Comparison of ENCODE assay signal across 2 cellular contexts in the genomic region with DNA sequence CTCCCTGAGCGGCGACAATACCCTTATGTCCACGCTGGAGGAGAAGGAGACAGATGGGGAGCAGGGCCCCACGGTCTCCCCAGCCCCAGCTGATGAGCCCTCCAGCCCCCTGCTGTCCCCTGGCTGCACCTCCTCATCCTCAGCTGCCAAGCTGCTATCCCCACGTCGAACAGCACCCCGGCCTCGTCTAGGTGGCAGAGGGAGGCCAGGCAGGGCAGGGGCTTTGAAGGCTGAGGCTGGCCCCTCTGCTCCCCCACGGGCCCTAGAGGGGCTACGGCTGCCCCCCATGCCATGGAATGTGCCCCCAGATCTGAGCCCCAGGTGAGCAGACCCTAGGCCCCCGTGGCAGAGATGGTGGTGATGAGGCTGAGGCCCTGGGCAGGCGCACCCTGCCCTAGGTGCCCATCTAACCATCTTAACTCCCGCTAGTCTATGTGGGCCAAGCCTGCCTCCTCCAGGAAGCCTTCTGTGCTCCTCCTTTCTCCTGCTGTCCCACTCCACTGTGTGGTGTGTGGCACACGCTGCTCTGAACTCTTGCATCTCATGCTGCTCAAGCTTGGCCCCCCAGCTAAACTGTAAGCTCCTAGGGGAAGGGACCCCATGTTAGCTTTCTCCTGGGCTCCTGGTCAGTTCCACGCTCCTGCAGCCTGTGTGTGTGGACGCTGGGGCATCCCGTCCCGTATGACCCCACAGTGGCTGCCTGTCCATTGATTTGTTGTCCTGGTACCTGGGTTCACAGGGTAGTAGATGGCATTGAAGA.
TF ChIP-seq lines count a peak whose summit lies in the region.

No MANE protein-coding gene starts in this region.

TF ChIP-seq in SK-N-SH, 30 proteins besides CTCF, POLR2A, EP300 and RAD21 (continued from another document):
- TF ChIP-seq, protein P1, sequence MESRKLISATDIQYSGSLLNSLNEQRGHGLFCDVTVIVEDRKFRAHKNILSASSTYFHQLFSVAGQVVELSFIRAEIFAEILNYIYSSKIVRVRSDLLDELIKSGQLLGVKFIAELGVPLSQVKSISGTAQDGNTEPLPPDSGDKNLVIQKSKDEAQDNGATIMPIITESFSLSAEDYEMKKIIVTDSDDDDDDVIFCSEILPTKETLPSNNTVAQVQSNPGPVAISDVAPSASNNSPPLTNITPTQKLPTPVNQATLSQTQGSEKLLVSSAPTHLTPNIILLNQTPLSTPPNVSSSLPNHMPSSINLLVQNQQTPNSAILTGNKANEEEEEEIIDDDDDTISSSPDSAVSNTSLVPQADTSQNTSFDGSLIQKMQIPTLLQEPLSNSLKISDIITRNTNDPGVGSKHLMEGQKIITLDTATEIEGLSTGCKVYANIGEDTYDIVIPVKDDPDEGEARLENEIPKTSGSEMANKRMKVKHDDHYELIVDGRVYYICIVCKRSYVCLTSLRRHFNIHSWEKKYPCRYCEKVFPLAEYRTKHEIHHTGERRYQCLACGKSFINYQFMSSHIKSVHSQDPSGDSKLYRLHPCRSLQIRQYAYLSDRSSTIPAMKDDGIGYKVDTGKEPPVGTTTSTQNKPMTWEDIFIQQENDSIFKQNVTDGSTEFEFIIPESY (IDR thresholded peaks at IDR 0.05; ENCODE audit: borderline replicate concordance, low read depth): no peak
- no peak for TF ChIP-seq RCOR1 (IDR thresholded peaks at IDR 0.05; ENCODE audit: low read length)
- TF ChIP-seq, protein P2, sequence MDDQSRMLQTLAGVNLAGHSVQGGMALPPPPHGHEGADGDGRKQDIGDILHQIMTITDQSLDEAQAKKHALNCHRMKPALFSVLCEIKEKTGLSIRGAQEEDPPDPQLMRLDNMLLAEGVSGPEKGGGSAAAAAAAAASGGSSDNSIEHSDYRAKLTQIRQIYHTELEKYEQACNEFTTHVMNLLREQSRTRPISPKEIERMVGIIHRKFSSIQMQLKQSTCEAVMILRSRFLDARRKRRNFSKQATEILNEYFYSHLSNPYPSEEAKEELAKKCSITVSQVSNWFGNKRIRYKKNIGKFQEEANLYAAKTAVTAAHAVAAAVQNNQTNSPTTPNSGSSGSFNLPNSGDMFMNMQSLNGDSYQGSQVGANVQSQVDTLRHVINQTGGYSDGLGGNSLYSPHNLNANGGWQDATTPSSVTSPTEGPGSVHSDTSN (IDR thresholded peaks at IDR 0.05): no peak
- no peak for TF ChIP-seq NRF1 (IDR thresholded peaks at IDR 0.05; ENCODE audit: low read depth, low read length)
- no peak for TF ChIP-seq POLR2AphosphoS5 (IDR thresholded peaks at IDR 0.05; ENCODE audit: low read depth, low read length)
- TF ChIP-seq, protein P3, sequence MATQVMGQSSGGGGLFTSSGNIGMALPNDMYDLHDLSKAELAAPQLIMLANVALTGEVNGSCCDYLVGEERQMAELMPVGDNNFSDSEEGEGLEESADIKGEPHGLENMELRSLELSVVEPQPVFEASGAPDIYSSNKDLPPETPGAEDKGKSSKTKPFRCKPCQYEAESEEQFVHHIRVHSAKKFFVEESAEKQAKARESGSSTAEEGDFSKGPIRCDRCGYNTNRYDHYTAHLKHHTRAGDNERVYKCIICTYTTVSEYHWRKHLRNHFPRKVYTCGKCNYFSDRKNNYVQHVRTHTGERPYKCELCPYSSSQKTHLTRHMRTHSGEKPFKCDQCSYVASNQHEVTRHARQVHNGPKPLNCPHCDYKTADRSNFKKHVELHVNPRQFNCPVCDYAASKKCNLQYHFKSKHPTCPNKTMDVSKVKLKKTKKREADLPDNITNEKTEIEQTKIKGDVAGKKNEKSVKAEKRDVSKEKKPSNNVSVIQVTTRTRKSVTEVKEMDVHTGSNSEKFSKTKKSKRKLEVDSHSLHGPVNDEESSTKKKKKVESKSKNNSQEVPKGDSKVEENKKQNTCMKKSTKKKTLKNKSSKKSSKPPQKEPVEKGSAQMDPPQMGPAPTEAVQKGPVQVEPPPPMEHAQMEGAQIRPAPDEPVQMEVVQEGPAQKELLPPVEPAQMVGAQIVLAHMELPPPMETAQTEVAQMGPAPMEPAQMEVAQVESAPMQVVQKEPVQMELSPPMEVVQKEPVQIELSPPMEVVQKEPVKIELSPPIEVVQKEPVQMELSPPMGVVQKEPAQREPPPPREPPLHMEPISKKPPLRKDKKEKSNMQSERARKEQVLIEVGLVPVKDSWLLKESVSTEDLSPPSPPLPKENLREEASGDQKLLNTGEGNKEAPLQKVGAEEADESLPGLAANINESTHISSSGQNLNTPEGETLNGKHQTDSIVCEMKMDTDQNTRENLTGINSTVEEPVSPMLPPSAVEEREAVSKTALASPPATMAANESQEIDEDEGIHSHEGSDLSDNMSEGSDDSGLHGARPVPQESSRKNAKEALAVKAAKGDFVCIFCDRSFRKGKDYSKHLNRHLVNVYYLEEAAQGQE (IDR thresholded peaks at IDR 0.05; ENCODE audit: low read depth, low read length): no peak
- no peak for TF ChIP-seq TCF12 (IDR thresholded peaks at IDR 0.05)
- no peak for TF ChIP-seq SMC3 (IDR thresholded peaks at IDR 0.05; ENCODE audit: low read depth, low read length)
- TF ChIP-seq, protein P4, sequence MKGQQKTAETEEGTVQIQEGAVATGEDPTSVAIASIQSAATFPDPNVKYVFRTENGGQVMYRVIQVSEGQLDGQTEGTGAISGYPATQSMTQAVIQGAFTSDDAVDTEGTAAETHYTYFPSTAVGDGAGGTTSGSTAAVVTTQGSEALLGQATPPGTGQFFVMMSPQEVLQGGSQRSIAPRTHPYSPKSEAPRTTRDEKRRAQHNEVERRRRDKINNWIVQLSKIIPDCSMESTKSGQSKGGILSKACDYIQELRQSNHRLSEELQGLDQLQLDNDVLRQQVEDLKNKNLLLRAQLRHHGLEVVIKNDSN (IDR thresholded peaks at IDR 0.05; ENCODE audit: borderline replicate concordance, low read depth): no peak
- TF ChIP-seq CHD2 (IDR thresholded peaks at IDR 0.05; ENCODE audit: low read length, partially characterized antibody): no peak
- no peak for TF ChIP-seq TEAD4 (IDR thresholded peaks at IDR 0.05; ENCODE audit: borderline replicate concordance, insufficient read depth)
TF ChIP-seq in SK-N-SH: peak in this region for 0.

TF ChIP-seq in SK-N-SH treated with all-trans-retinoic acid at 6 μM for 48 hours, 23 proteins besides CTCF, POLR2A, EP300 and RAD21:
- TF ChIP-seq, protein P5, sequence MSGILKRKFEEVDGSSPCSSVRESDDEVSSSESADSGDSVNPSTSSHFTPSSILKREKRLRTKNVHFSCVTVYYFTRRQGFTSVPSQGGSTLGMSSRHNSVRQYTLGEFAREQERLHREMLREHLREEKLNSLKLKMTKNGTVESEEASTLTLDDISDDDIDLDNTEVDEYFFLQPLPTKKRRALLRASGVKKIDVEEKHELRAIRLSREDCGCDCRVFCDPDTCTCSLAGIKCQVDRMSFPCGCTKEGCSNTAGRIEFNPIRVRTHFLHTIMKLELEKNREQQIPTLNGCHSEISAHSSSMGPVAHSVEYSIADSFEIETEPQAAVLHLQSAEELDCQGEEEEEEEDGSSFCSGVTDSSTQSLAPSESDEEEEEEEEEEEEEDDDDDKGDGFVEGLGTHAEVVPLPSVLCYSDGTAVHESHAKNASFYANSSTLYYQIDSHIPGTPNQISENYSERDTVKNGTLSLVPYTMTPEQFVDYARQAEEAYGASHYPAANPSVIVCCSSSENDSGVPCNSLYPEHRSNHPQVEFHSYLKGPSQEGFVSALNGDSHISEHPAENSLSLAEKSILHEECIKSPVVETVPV (CRISPR knock-in tag; IDR thresholded peaks at IDR 0.05): no peak
- TF ChIP-seq RARB (CRISPR knock-in tag; IDR thresholded peaks at IDR 0.05) (no peak), GLIS3 (CRISPR knock-in tag; IDR thresholded peaks at IDR 0.05) (no peak), TOX (CRISPR knock-in tag; IDR thresholded peaks at IDR 0.05; ENCODE audit: borderline replicate concordance) (no peak), CSDC2 (CRISPR knock-in tag; IDR thresholded peaks at IDR 0.05) (no peak), ISL1 (CRISPR knock-in tag; IDR thresholded peaks at IDR 0.05) (no peak), ZNF70 (CRISPR knock-in tag; IDR thresholded peaks at IDR 0.05) (no peak), ESRRG (CRISPR knock-in tag; IDR thresholded peaks at IDR 0.05) (no peak), ZNF8 (CRISPR knock-in tag; IDR thresholded peaks at IDR 0.05) (no peak), ARNTL (CRISPR knock-in tag; IDR thresholded peaks at IDR 0.05; ENCODE audit: borderline replicate concordance, low read depth) (no peak), PPARA (CRISPR knock-in tag; IDR thresholded peaks at IDR 0.05; ENCODE audit: borderline replicate concordance) (no peak), BACH2 (CRISPR knock-in tag; IDR thresholded peaks at IDR 0.05; ENCODE audit: borderline replicate concordance) (no peak)
- TF ChIP-seq, protein P6, sequence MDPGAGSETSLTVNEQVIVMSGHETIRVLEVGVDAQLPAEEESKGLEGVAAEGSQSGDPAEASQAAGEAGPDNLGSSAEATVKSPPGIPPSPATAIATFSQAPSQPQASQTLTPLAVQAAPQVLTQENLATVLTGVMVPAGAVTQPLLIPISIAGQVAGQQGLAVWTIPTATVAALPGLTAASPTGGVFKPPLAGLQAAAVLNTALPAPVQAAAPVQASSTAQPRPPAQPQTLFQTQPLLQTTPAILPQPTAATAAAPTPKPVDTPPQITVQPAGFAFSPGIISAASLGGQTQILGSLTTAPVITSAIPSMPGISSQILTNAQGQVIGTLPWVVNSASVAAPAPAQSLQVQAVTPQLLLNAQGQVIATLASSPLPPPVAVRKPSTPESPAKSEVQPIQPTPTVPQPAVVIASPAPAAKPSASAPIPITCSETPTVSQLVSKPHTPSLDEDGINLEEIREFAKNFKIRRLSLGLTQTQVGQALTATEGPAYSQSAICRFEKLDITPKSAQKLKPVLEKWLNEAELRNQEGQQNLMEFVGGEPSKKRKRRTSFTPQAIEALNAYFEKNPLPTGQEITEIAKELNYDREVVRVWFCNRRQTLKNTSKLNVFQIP (CRISPR knock-in tag; IDR thresholded peaks at IDR 0.05; ENCODE audit: borderline replicate concordance, low read depth): no peak
- TF ChIP-seq, protein P7, sequence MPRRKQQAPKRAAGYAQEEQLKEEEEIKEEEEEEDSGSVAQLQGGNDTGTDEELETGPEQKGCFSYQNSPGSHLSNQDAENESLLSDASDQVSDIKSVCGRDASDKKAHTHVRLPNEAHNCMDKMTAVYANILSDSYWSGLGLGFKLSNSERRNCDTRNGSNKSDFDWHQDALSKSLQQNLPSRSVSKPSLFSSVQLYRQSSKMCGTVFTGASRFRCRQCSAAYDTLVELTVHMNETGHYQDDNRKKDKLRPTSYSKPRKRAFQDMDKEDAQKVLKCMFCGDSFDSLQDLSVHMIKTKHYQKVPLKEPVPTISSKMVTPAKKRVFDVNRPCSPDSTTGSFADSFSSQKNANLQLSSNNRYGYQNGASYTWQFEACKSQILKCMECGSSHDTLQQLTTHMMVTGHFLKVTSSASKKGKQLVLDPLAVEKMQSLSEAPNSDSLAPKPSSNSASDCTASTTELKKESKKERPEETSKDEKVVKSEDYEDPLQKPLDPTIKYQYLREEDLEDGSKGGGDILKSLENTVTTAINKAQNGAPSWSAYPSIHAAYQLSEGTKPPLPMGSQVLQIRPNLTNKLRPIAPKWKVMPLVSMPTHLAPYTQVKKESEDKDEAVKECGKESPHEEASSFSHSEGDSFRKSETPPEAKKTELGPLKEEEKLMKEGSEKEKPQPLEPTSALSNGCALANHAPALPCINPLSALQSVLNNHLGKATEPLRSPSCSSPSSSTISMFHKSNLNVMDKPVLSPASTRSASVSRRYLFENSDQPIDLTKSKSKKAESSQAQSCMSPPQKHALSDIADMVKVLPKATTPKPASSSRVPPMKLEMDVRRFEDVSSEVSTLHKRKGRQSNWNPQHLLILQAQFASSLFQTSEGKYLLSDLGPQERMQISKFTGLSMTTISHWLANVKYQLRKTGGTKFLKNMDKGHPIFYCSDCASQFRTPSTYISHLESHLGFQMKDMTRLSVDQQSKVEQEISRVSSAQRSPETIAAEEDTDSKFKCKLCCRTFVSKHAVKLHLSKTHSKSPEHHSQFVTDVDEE (CRISPR knock-in tag; IDR thresholded peaks at IDR 0.05): no peak
